Comparison of ENCODE assay signal across 8 cellular contexts in the genomic region with DNA sequence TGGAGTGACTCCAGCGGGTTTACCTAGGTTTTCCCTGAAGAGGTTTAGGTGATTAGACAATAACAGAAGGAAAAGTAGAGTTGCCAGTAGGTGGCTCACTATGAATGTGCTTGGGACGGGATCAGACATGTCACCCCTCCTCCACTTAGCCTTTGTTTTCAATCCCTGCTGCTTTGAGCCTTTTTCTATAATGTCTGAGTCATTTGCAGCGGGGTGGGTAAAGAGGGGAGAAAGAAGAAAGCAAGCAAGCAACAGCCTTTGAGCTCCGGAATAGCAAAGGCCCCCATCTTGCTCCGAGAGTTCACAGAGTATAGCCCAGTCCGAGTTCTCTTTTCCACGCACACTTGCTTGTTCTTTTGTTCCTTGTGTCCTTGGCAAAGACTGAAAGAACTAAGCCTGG.
DNase-seq lines count a peak whose midpoint lies in the region; ATAC-seq and TF ChIP-seq lines count a peak whose summit lies in the region.

No MANE protein-coding gene starts in this region.

- CTCF ChIA-PET in AG04449 (lab: Yijun Ruan, JAX) (interaction anchor here (0.6 to 2.9 kb wide), 11 partner anchors 9 to 1100 kb away, joined by 3 to 11 read pairs (median 3); no protein-coding TSS in a partner anchor), Panc1 (lab: Charles Lee) (no interaction called here)

- 6% methylated on average over 7 of the region's 7 CpGs for WGBS in HUES64

- DNase-seq in AG04449 (ENCODE audit: low read depth, low spot score) = peak; percentile 26
- peak; percentile 20 for DNase-seq in Panc1 (ENCODE audit: low read depth, low spot score)
- peak; percentile 27 for DNase-seq in mucosa of gallbladder (ENCODE audit: low spot score)
- no peak for DNase-seq in stimulated activated CD4-positive, alpha-beta T cell treated with anti-CD3 and anti-CD28 coated beads, Interleukin-2, amount 100 ng/mL, for 48 hours

- H3K36me3 ChIP-seq in HUES64 (ENCODE audit: insufficient read depth, low read length) (no peaks in the 10 kb centered on the region), Panc1 (ENCODE audit: control insufficient read depth, insufficient read depth, low read length) (no peaks in the 10 kb centered on the region)

- H3K27me3 ChIP-seq in HUES64 (ENCODE audit: insufficient read depth, low read length) = no peaks in the 10 kb centered on the region
- no peaks in the 10 kb centered on the region for H3K27me3 ChIP-seq in Panc1 (ENCODE audit: control insufficient read depth, insufficient read depth, low read length)

- POLR2A ChIA-PET in AG04449 (lab: Yijun Ruan, JAX) = no interaction called here
- POLR2A ChIA-PET in Panc1 (lab: Charles Lee) = interaction anchor here (0.6 kb wide), 1 partner anchor 960 kb away, joined by 5 read pairs; no protein-coding TSS in a partner anchor

- peak overlapping the region; percentile 56 for H3K9ac ChIP-seq in HUES64 (ENCODE audit: low read depth, low read length)

- peaks cover 43% of the 10 kb centered on the region for H3K4me1 ChIP-seq in HUES64 (ENCODE audit: insufficient read depth, low read length)
- no peaks in the 10 kb centered on the region for H3K4me1 ChIP-seq in Panc1 (ENCODE audit: control insufficient read depth, insufficient read depth, low read length)

- intact Hi-C loops in Panc1 (cut with micrococcal nuclease; ENCODE audit: unreplicated experiment) = no loop called here

- peak; percentile 71 for TF ChIP-seq CTCF in AG04449 (IDR thresholded peaks at IDR 0.05; ENCODE audit: insufficient read depth, low read length, missing control alignments)
- peak; percentile 75 for TF ChIP-seq CTCF in Panc1 (IDR thresholded peaks at IDR 0.05)

- H3K9me3 ChIP-seq in HUES64 (ENCODE audit: insufficient read depth, low read depth, low read length) (no peaks in the 10 kb centered on the region; the same call in 1 of the 2 replicates), Panc1 (ENCODE audit: control insufficient read depth, insufficient read depth, low read depth, low read length) (no peaks in the 10 kb centered on the region)

- ATAC-seq in Panc1 = peak; percentile 82
- ATAC-seq in esophagus mucosa = peak; percentile 93
- ATAC-seq in HG02610 (IDR thresholded peaks at IDR 0.05; ENCODE audit: unreplicated experiment) = no peak
- no peak for ATAC-seq in HG02852 (IDR thresholded peaks at IDR 0.05; ENCODE audit: unreplicated experiment)

- H3K4me3 ChIP-seq in AG04449 (ENCODE audit: low read depth, low read length) = peak overlapping the region; percentile 32
- peak overlapping the region; percentile 29 for H3K4me3 ChIP-seq in HUES64 (ENCODE audit: low read length)
- peak overlapping the region in 1 of 2 experiments; percentile 13; a peak in 1 of 4 replicates for H3K4me3 ChIP-seq in Panc1 (ENCODE audit: low read depth in 2 of 2, low read length in 2 of 2)

- peak overlapping the region; percentile 90 for H3K27ac ChIP-seq in HUES64 (ENCODE audit: low read depth, low read length)
- no peak overlapping the region for H3K27ac ChIP-seq in Panc1 (ENCODE audit: low read length)

- no TSS peak for BruUV-seq in Panc1 (replicated peaks; lab: Mats Ljungman, UMichigan)

- in situ Hi-C loops in Panc1 (cut with HindIII; ENCODE audit: low pct_unique_long_range_greater_than_20kb, low sequenced_read_pairs) = no loop called here

Comparison
In these comparisons a context has a peak if more than half of its experiments do, and no peak if none do; other contexts are left out.
1. DNase-seq: peak in AG04449 (single experiment), Panc1 (single experiment) and mucosa of gallbladder (single experiment); none in stimulated activated CD4-positive, alpha-beta T cell treated with anti-CD3 and anti-CD28 coated beads, Interleukin-2, amount 100 ng/mL, for 48 hours (0 of 2).
2. ATAC-seq: peak in Panc1 (single experiment) and esophagus mucosa (single experiment); none in HG02610 (single experiment) and HG02852 (single experiment).